In genomic region chr16:58021661-58022551, GRCh38 we compare ENCODE assay signal across 2 cellular contexts.
A peak's percentile ranks its signal among the peaks of the same experiment; 100 is the strongest.
TF ChIP-seq lines count a peak whose summit lies in the region.

No MANE protein-coding gene starts in this region.

TF ChIP-seq in HepG2, 621 proteins besides CTCF, POLR2A, EP300 and RAD21:
- TF ChIP-seq FOXA1 (IDR thresholded peaks at IDR 0.05) (no peak), FOXA1 (CRISPR knock-in tag; IDR thresholded peaks at IDR 0.05) (no peak), ATF7-NPFF (CRISPR knock-in tag; IDR thresholded peaks at IDR 0.05; ENCODE audit: low read depth) (no peak), HMGXB3 (CRISPR knock-in tag; IDR thresholded peaks at IDR 0.05; ENCODE audit: borderline replicate concordance) (no peak), TRAFD1 (CRISPR knock-in tag; IDR thresholded peaks at IDR 0.05; ENCODE audit: borderline replicate concordance) (no peak), HOMEZ (CRISPR knock-in tag; IDR thresholded peaks at IDR 0.05; ENCODE audit: low read depth) (no peak), SMC3 (IDR thresholded peaks at IDR 0.05; ENCODE audit: low read length) (no peak), ZHX1 (CRISPR knock-in tag; IDR thresholded peaks at IDR 0.05; ENCODE audit: low read depth) (no peak), KDM2A (CRISPR knock-in tag; IDR thresholded peaks at IDR 0.05; ENCODE audit: borderline replicate concordance, low read depth) (0 out of 2 replicates have a peak, but pooled peaks have one; percentile 14), HNRNPUL1 (IDR thresholded peaks at IDR 0.05; ENCODE audit: low read depth, low read length) (no peak), POLR2G (IDR thresholded peaks at IDR 0.05; ENCODE audit: low read depth, low read length) (0 out of 2 replicates have a peak, but pooled peaks have one; percentile 11), ZNF768 (CRISPR knock-in tag; IDR thresholded peaks at IDR 0.05) (peak; percentile 64; the same call in 1 of the 2 replicates), RFXAP (CRISPR knock-in tag; IDR thresholded peaks at IDR 0.05; ENCODE audit: borderline replicate concordance) (no peak), ZNF263 (CRISPR knock-in tag; IDR thresholded peaks at IDR 0.05) (0 out of 2 replicates have a peak, but pooled peaks have one; percentile 47)

TF ChIP-seq in GM12891, 5 proteins besides CTCF, POLR2A, EP300 and RAD21:
- TF ChIP-seq TAF1 (IDR thresholded peaks at IDR 0.05; ENCODE audit: low read depth, low read length) (no peak), PAX5 (IDR thresholded peaks at IDR 0.05; ENCODE audit: insufficient read depth, low read length, severe bottlenecking) (no peak), POLR2AphosphoS5 (IDR thresholded peaks at IDR 0.05; ENCODE audit: low read depth, low read length) (no peak), POU2F2 (IDR thresholded peaks at IDR 0.05; ENCODE audit: low read depth, low read length) (no peak), SPI1 (IDR thresholded peaks at IDR 0.05; ENCODE audit: low read depth, low read length) (no peak)
